ENCODE assay signal across 1 cellular context in genomic region chr1:244371294-244372141, GRCh38.
TF ChIP-seq lines count a peak whose summit lies in the region.

No MANE protein-coding gene starts in this region.

TF ChIP-seq in WTC11, 78 proteins besides CTCF, POLR2A, EP300 and RAD21 (continued from another document):
- TF ChIP-seq USF2 (CRISPR knock-in tag; IDR thresholded peaks at IDR 0.05) (no peak), E2F1 (CRISPR knock-in tag; IDR thresholded peaks at IDR 0.05) (no peak), ELF4 (CRISPR knock-in tag; IDR thresholded peaks at IDR 0.05; ENCODE audit: low read depth) (no peak)
